In the genomic region with DNA sequence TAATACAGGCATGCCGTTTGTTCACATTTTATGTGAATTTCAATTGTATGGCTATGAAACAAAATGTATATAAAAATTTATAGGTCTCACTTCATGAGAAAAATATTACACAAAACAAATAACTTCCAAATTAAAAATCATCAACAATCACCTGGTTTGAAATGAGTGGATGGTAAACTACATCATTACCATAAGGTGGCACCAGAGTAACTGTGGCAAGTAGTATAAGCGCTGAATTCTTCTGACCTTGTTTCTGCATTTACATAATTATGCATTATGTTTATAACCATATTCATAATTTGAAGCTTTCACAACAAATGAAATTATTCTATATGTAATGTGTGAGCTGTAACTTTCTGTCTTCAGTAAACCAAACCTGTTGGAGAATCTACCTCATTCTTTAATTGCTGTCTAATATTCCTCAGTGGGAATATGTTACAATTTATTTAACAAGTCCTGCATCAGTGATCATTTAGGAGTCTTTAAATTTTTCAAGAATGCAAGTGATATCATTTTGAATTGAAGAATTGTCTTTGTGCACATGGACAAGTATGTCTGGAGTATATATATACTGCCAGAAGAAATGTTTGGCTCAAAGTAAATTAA, we compare ENCODE assay signal across 12 cellular contexts. TPM values are rescaled to one million over a fixed set of nuclear protein-coding genes. Genes with fewer than 3 reads are reported as not detected.
DNase-seq lines count a peak whose midpoint lies in the region; ATAC-seq and TF ChIP-seq lines count a peak whose summit lies in the region.
"Had no signal": no experiment of that assay in that cellular context is flagged by ENCODE, and none has a peak within 500 bp of the region (broad histone marks: within the 10 kb centered on the region; RNA-seq: fewer than 3 reads in every experiment).

No MANE protein-coding gene starts in this region.

- no peak overlapping the region for H4K91ac ChIP-seq in mesenchymal stem cell (ENCODE audit: low read length)

- H3K4me3 ChIP-seq in mesenchymal stem cell (ENCODE audit: insufficient read depth in 1 of 2, low read depth in 1 of 2, low read length in 2 of 2): no peak overlapping the region
- H3K4me3 ChIP-seq in effector memory CD4-positive, alpha-beta T cell (ENCODE audit: insufficient read depth, low read depth, low read length, poor library complexity, severe bottlenecking): no peak overlapping the region
- H3K4me3 ChIP-seq: HAP-1, SK-N-MC had no signal

- no peaks in the 10 kb centered on the region for H3K79me1 ChIP-seq in mesenchymal stem cell (replicated peaks; ENCODE audit: low read length, poor library complexity, severe bottlenecking)

- no peak overlapping the region for H2BK15ac ChIP-seq in mesenchymal stem cell (ENCODE audit: low read depth, poor library complexity, severe bottlenecking)

- DNase-seq in NCI-H2029 treated with DMSO at 0.1 percent for 48 hours (lab: John Stamatoyannopoulos, UW): peak; percentile 14
- DNase-seq in foreskin keratinocyte: no peak
- DNase-seq in stimulated activated CD4-positive, alpha-beta T cell treated with anti-CD3 and anti-CD28 coated beads, Interleukin-4, amount 100 ng/mL, for 24 hours: no peak
- no peak for DNase-seq in mesenchymal stem cell
- no peak for DNase-seq in effector memory CD4-positive, alpha-beta T cell
- no peak for DNase-seq in A172 (ENCODE audit: low spot score)
- DNase-seq: hippocampal formation; stimulated activated CD4-positive, alpha-beta T cell treated with anti-CD3 and anti-CD28 coated beads, Interleukin-4, amount 100 ng/mL, for 4 hours had no signal

- H3K27me3 ChIP-seq in foreskin keratinocyte: peaks cover 5% of the 10 kb centered on the region
- H3K27me3 ChIP-seq in mesenchymal stem cell (ENCODE audit: control insufficient read depth in 1 of 2, insufficient read depth in 1 of 2, low read length in 2 of 2): no peaks in the 10 kb centered on the region
- no peaks in the 10 kb centered on the region for H3K27me3 ChIP-seq in effector memory CD4-positive, alpha-beta T cell (replicated peaks; ENCODE audit: control insufficient read depth, insufficient read depth, low read length, poor library complexity, severe bottlenecking)

- H2BK12ac ChIP-seq in mesenchymal stem cell (ENCODE audit: low read length in 2 of 2): no peak overlapping the region

- H4K8ac ChIP-seq in mesenchymal stem cell (ENCODE audit: low read length): no peak overlapping the region

- H3K36me3 ChIP-seq in mesenchymal stem cell (ENCODE audit: control insufficient read depth in 1 of 2, insufficient read depth in 2 of 2, low read depth in 1 of 2, low read length in 2 of 2): no peaks in the 10 kb centered on the region
- H3K36me3 ChIP-seq in effector memory CD4-positive, alpha-beta T cell (ENCODE audit: control insufficient read depth, insufficient read depth, low read length): no peaks in the 10 kb centered on the region
- H3K36me3 ChIP-seq: HAP-1 had no signal

- no peak overlapping the region for H2BK5ac ChIP-seq in mesenchymal stem cell (ENCODE audit: low read depth, low read length, poor library complexity, severe bottlenecking)

- no peak overlapping the region for H3K4ac ChIP-seq in mesenchymal stem cell (ENCODE audit: low read depth in 1 of 2, low read length in 2 of 2)

- H2AK5ac ChIP-seq in mesenchymal stem cell (ENCODE audit: low read length, severe bottlenecking): no peak overlapping the region

- no peak overlapping the region for H3K9ac ChIP-seq in mesenchymal stem cell (ENCODE audit: low read length)

- H3K27ac ChIP-seq in C4-2B (no peak overlapping the region), foreskin keratinocyte (no peak overlapping the region), mesenchymal stem cell (ENCODE audit: low read length, poor library complexity, severe bottlenecking) (no peak overlapping the region)
- H3K27ac ChIP-seq in effector memory CD4-positive, alpha-beta T cell (ENCODE audit: insufficient read depth, low read length, poor library complexity, severe bottlenecking): no peak overlapping the region
- H3K27ac ChIP-seq: SK-N-MC had no signal

- TF ChIP-seq CTCF in C4-2B (conservative IDR thresholded peaks at IDR 0.05) (peak; percentile 70), foreskin keratinocyte (conservative IDR thresholded peaks at IDR 0.05) (peak; percentile 69)

- H3K18ac ChIP-seq in mesenchymal stem cell (ENCODE audit: low read depth in 1 of 2, low read length in 2 of 2): no peak overlapping the region

- H2BK120ac ChIP-seq in mesenchymal stem cell (ENCODE audit: low read depth, low read length): no peak overlapping the region

- no CpG with 5 or more reads among the region's 2 CpGs for WGBS in mesenchymal stem cell

- H3K14ac ChIP-seq in mesenchymal stem cell (ENCODE audit: low read length in 2 of 2): no peak overlapping the region

- no peak overlapping the region for H3K23ac ChIP-seq in mesenchymal stem cell (ENCODE audit: low read length in 2 of 2)

- no peaks in the 10 kb centered on the region for H3K9me3 ChIP-seq in mesenchymal stem cell (ENCODE audit: control insufficient read depth, low read length)
- no peaks in the 10 kb centered on the region for H3K9me3 ChIP-seq in effector memory CD4-positive, alpha-beta T cell (ENCODE audit: control insufficient read depth, low read length)
- H3K9me3 ChIP-seq: HAP-1 had no signal

- no peaks in the 10 kb centered on the region for H3K4me1 ChIP-seq in foreskin keratinocyte
- H3K4me1 ChIP-seq in mesenchymal stem cell (ENCODE audit: control insufficient read depth, insufficient read depth, low read depth, low read length): no peaks in the 10 kb centered on the region
- no peaks in the 10 kb centered on the region for H3K4me1 ChIP-seq in effector memory CD4-positive, alpha-beta T cell (ENCODE audit: control insufficient read depth, insufficient read depth, low read length, poor library complexity, severe bottlenecking)

- ATAC-seq in GM18861 (IDR thresholded peaks at IDR 0.05; ENCODE audit: unreplicated experiment) (peak; percentile 70), foreskin keratinocyte (peak; percentile 47)

- no peak overlapping the region for H2AFZ ChIP-seq in mesenchymal stem cell (ENCODE audit: low read depth, low read length)

- no peak overlapping the region for H3K4me2 ChIP-seq in mesenchymal stem cell (ENCODE audit: low read length, poor library complexity, severe bottlenecking)

RNA-seq across cellular contexts. Expression of a gene that starts 55.2 kb away (rescaled TPM):
- not detected in 2 replicates for total RNA-seq in foreskin keratinocyte
- polyA plus RNA-seq in foreskin keratinocyte: not detected in 2 replicates
- 0.01 TPM for polyA plus RNA-seq in mesenchymal stem cell (2013, experiment 1 of 2)
- polyA plus RNA-seq in mesenchymal stem cell (2013, experiment 2 of 2): 0.05 TPM
- total RNA-seq in A172 (2014; rRNA removed; shearing (Covaris generic)): not detected in 2 replicates
